6 cellular contexts compared by ENCODE assay signal in genomic region chr22:19143967-19144400, GRCh38. TPM values are rescaled to one million over a fixed set of nuclear protein-coding genes. Genes with fewer than 3 reads are reported as not detected.
DNase-seq lines count a peak whose midpoint lies in the region; ATAC-seq, FAIRE-seq and TF ChIP-seq lines count a peak whose summit lies in the region.

No MANE protein-coding gene starts in this region.

- peak; percentile 58 for DNase-seq in activated CD4-positive, alpha-beta memory T cell treated with anti-CD3 and anti-CD28 coated beads, Interleukin-2, amount 10 ng/mL, durations not matched to agents 7 days and 5 days
- DNase-seq in urothelium cell line (ENCODE audit: low spot score) = no peak

- H3K27ac Mint-ChIP-seq in activated CD4-positive, alpha-beta memory T cell treated with anti-CD3 and anti-CD28 coated beads, Interleukin-2, amount 10 ng/mL, durations not matched to agents 7 days and 5 days = peak overlapping the region; percentile 95

- no peaks in the 10 kb centered on the region for H3K9me3 Mint-ChIP-seq in activated CD4-positive, alpha-beta memory T cell treated with anti-CD3 and anti-CD28 coated beads, Interleukin-2, amount 10 ng/mL, durations not matched to agents 7 days and 5 days

- peaks cover 21% of the 10 kb centered on the region for H3K4me1 Mint-ChIP-seq in activated CD4-positive, alpha-beta memory T cell treated with anti-CD3 and anti-CD28 coated beads, Interleukin-2, amount 10 ng/mL, durations not matched to agents 7 days and 5 days

- H3K27me3 Mint-ChIP-seq in activated CD4-positive, alpha-beta memory T cell treated with anti-CD3 and anti-CD28 coated beads, Interleukin-2, amount 10 ng/mL, durations not matched to agents 7 days and 5 days = peaks cover 23% of the 10 kb centered on the region

- no peak for FAIRE-seq in urothelium cell line (lab: Jason Lieb, UNC)

- no peaks in the 10 kb centered on the region for H3K9me3 ChIP-seq in HEK293 (ENCODE audit: control insufficient read depth, insufficient read depth, low read depth, low read length)

- H3K27ac ChIP-seq in HEK293 (ENCODE audit: extremely low read depth, low read depth, low read length) (peak overlapping the region; percentile 43; the same call in 1 of the 2 replicates), layer of hippocampus (ENCODE audit: low read depth, low read length) (peak overlapping the region; percentile 54)

- CTCF ChIA-PET in HEK293 (lab: Yijun Ruan, JAX) = interaction anchor here (0.5 to 3.2 kb wide), 27 partner anchors 11 to 775 kb away, joined by 3 to 27 read pairs (median 3); partner anchors contain the start of genes SLC25A1 and TSSK2
- CTCF ChIA-PET in activated CD4-positive, alpha-beta memory T cell treated with anti-CD3 and anti-CD28 coated beads, Interleukin-2, amount 10 ng/mL, durations not matched to agents 7 days and 5 days (lab: Charles Lee) = interaction anchor here (0.6 to 3.1 kb wide), 23 partner anchors 10 to 485 kb away, joined by 3 to 17 read pairs (median 4); partner anchors contain the start of genes CDC45, CLTCL1, DGCR2 and DGCR6

- peaks cover 25% of the 10 kb centered on the region for H3K36me3 Mint-ChIP-seq in activated CD4-positive, alpha-beta memory T cell treated with anti-CD3 and anti-CD28 coated beads, Interleukin-2, amount 10 ng/mL, durations not matched to agents 7 days and 5 days (ENCODE audit: low read depth)

- peaks cover 11 to 38% of the 10 kb centered on the region in 2 experiments; a peak in 2 of 3 replicates for H3K36me3 ChIP-seq in HEK293 (ENCODE audit: control insufficient read depth in 2 of 2, insufficient read depth in 1 of 2, low read length in 2 of 2)

- peak overlapping the region; percentile 97 for H3K4me3 Mint-ChIP-seq in activated CD4-positive, alpha-beta memory T cell treated with anti-CD3 and anti-CD28 coated beads, Interleukin-2, amount 10 ng/mL, durations not matched to agents 7 days and 5 days

- no peak for TF ChIP-seq CTCF in HEK293 (tag by site-specific recombination; IDR thresholded peaks at IDR 0.05)

- H3K27me3 ChIP-seq in layer of hippocampus (ENCODE audit: control insufficient read depth, insufficient read depth, low read length) = peaks cover 6% of the 10 kb centered on the region

- peak overlapping the region; percentile 86 for H3K4me3 ChIP-seq in HEK293 (ENCODE audit: low read depth, low read length)

- ATAC-seq in HG02970 (IDR thresholded peaks at IDR 0.05; ENCODE audit: low FRiP score, unreplicated experiment) (no peak), GM19397 (IDR thresholded peaks at IDR 0.05; ENCODE audit: unreplicated experiment) (no peak)

- H3K4me1 ChIP-seq in HEK293 (ENCODE audit: control insufficient read depth, insufficient read depth, low read length) = no peaks in the 10 kb centered on the region

- POLR2A ChIA-PET in HEK293 (lab: Yijun Ruan, JAX) = interaction anchor here (0.6 to 2.5 kb wide), 14 partner anchors 10 to 488 kb away, joined by 3 to 34 read pairs (median 6); partner anchors contain the start of genes CDC45, DGCR2 and SLC25A1
- POLR2A ChIA-PET in activated CD4-positive, alpha-beta memory T cell treated with anti-CD3 and anti-CD28 coated beads, Interleukin-2, amount 10 ng/mL, durations not matched to agents 7 days and 5 days (lab: Charles Lee) = interaction anchor here (0.9 to 2.5 kb wide), 17 partner anchors 11 to 712 kb away, joined by 3 to 30 read pairs (median 8); partner anchors contain the start of genes CDC45, CLTCL1, DGCR2 and SLC25A1

TF ChIP-seq in HEK293, 187 proteins besides CTCF, POLR2A, EP300 and RAD21 (continues in another document):
- no peak for TF ChIP-seq ZNF146 (tag by site-specific recombination; IDR thresholded peaks at IDR 0.05)
- no peak for TF ChIP-seq ZNF169 (tag by site-specific recombination; IDR thresholded peaks at IDR 0.05)
- no peak for TF ChIP-seq ZNF221 (tag by site-specific recombination; IDR thresholded peaks at IDR 0.05; ENCODE audit: borderline replicate concordance)
- TF ChIP-seq ZNF2 (tag by site-specific recombination; IDR thresholded peaks at IDR 0.05) = no peak
- TF ChIP-seq ZNF37A (tag by site-specific recombination; IDR thresholded peaks at IDR 0.05) = no peak
- no peak for TF ChIP-seq ZNF837 (tag by site-specific recombination; IDR thresholded peaks at IDR 0.05)
- TF ChIP-seq ZNF112 (tag by site-specific recombination; IDR thresholded peaks at IDR 0.05) = no peak
- TF ChIP-seq ZNF530 (tag by site-specific recombination; IDR thresholded peaks at IDR 0.05; ENCODE audit: low read depth) = no peak
- TF ChIP-seq ZSCAN4 (tag by site-specific recombination; IDR thresholded peaks at IDR 0.05) = no peak
- TF ChIP-seq FEZF1 (tag by site-specific recombination; IDR thresholded peaks at IDR 0.05) = no peak
- no peak for TF ChIP-seq ZNF404 (tag by site-specific recombination; IDR thresholded peaks at IDR 0.05)
- no peak for TF ChIP-seq GLIS2 (tag by site-specific recombination; IDR thresholded peaks at IDR 0.05)
- peak; percentile 65; the same call in 1 of the 2 replicates for TF ChIP-seq ZNF558 (tag by site-specific recombination; IDR thresholded peaks at IDR 0.05)
- TF ChIP-seq ZNF121 (tag by site-specific recombination; IDR thresholded peaks at IDR 0.05) = no peak
- TF ChIP-seq ZBTB17 (tag by site-specific recombination; IDR thresholded peaks at IDR 0.05) = no peak
- TF ChIP-seq OSR2 (tag by site-specific recombination; IDR thresholded peaks at IDR 0.05) = no peak
- TF ChIP-seq HOXA7 (CRISPR knock-in tag; IDR thresholded peaks at IDR 0.05; ENCODE audit: borderline replicate concordance) = no peak
- TF ChIP-seq SALL2 (tag by site-specific recombination; IDR thresholded peaks at IDR 0.05; ENCODE audit: borderline replicate concordance) = no peak
- no peak for TF ChIP-seq ZBTB11 (tag by site-specific recombination; conservative IDR thresholded peaks at IDR 0.05; ENCODE audit: low read depth)
- peak; percentile 51; the same call in 1 of the 2 replicates for TF ChIP-seq ZNF501 (tag by site-specific recombination; IDR thresholded peaks at IDR 0.05)
- TF ChIP-seq ZNF132 (tag by site-specific recombination; IDR thresholded peaks at IDR 0.05; ENCODE audit: borderline replicate concordance) = no peak
- TF ChIP-seq PRDM1 (tag by site-specific recombination; IDR thresholded peaks at IDR 0.05) = 0 out of 2 replicates have a peak, but pooled peaks have one; percentile 12
- no peak for TF ChIP-seq ZNF585B (tag by site-specific recombination; IDR thresholded peaks at IDR 0.05)
- no peak for TF ChIP-seq ZNF140 (tag by site-specific recombination; IDR thresholded peaks at IDR 0.05)
- TF ChIP-seq ZNF114 (tag by site-specific recombination; IDR thresholded peaks at IDR 0.05) = no peak
- TF ChIP-seq ZNF658 (tag by site-specific recombination; IDR thresholded peaks at IDR 0.05) = no peak
- TF ChIP-seq ZNF138 (tag by site-specific recombination; IDR thresholded peaks at IDR 0.05; ENCODE audit: borderline replicate concordance) = no peak
- 0 out of 2 replicates have a peak, but pooled peaks have one; percentile 15 for TF ChIP-seq ZBTB20 (tag by site-specific recombination; IDR thresholded peaks at IDR 0.05)

RNA-seq across cellular contexts. Expression of gene ESS2, which starts 0.5 kb away (rescaled TPM):
- total RNA-seq in activated CD4-positive, alpha-beta memory T cell treated with anti-CD3 and anti-CD28 coated beads, Interleukin-2, amount 10 ng/mL, durations not matched to agents 7 days and 5 days = 10 to 100 TPM; 16.3 to 18.3 TPM

RNA-seq across cellular contexts. Expression of gene GSC2, which starts 6.1 kb away (rescaled TPM):
- total RNA-seq in activated CD4-positive, alpha-beta memory T cell treated with anti-CD3 and anti-CD28 coated beads, Interleukin-2, amount 10 ng/mL, durations not matched to agents 7 days and 5 days = not detected

RNA-seq across cellular contexts. Expression of gene TSSK2, which starts 12.9 kb away (rescaled TPM):
- not detected for total RNA-seq in activated CD4-positive, alpha-beta memory T cell treated with anti-CD3 and anti-CD28 coated beads, Interleukin-2, amount 10 ng/mL, durations not matched to agents 7 days and 5 days

RNA-seq across cellular contexts. Expression of gene DGCR2, which starts 21.8 kb away (rescaled TPM):
- 10 to 100 TPM; 29.7 to 30.8 TPM for total RNA-seq in activated CD4-positive, alpha-beta memory T cell treated with anti-CD3 and anti-CD28 coated beads, Interleukin-2, amount 10 ng/mL, durations not matched to agents 7 days and 5 days

RNA-seq across cellular contexts. Expression of gene SLC25A1, which starts 34.6 kb away (rescaled TPM):
- total RNA-seq in activated CD4-positive, alpha-beta memory T cell treated with anti-CD3 and anti-CD28 coated beads, Interleukin-2, amount 10 ng/mL, durations not matched to agents 7 days and 5 days = 10 to 100 TPM; 62.3 to 63.2 TPM
